Comparison of ENCODE assay signal across 16 cellular contexts in the genomic region with DNA sequence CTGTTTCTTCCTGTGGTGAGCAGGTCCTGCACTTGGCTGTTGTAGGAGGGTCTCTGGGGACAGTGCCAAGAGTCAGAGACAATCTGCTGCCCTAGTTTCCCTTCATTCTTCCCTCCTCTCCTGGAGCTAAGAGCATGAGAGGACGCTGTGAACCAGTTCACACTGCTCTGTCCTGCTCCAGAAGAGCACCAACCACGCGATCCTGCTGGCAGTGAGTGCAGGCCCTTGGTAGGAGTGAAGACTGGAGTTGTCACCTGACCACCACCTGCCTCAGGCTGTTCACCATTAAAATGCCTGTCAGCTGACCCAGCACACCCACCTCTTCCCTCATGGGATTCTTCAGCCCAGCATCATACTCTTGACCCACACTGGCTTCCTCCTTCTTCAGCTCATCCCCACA. TPM values are rescaled to one million over a fixed set of nuclear protein-coding genes. Genes with fewer than 3 reads are reported as not detected.
A peak's percentile ranks its signal among the peaks of the same experiment; 100 is the strongest.
DNase-seq lines count a peak whose midpoint lies in the region; TF ChIP-seq lines count a peak whose summit lies in the region.
"Had no signal": no experiment of that assay in that cellular context is flagged by ENCODE, and none has a peak within 500 bp of the region (broad histone marks: within the 10 kb centered on the region; RNA-seq: fewer than 3 reads in every experiment).

No MANE protein-coding gene starts in this region.

- peaks cover 0 to 27% (median 19%) of the 10 kb centered on the region in 11 experiments; a peak in 19 of 22 replicates for H3K27me3 ChIP-seq in BLaER1 treated with 17β-estradiol and CSF1 and Interleukin-3, amounts not matched to agents 10 nM and 100 nM
- H3K27me3 ChIP-seq in neutrophil: no peaks in the 10 kb centered on the region
- H3K27me3 ChIP-seq: Peyer's patch had no signal

- H4K20me1 ChIP-seq in BLaER1 treated with 17β-estradiol and CSF1 and Interleukin-3, amounts not matched to agents 10 nM and 100 nM: peaks cover 0 to 56% (median 5%) of the 10 kb centered on the region in 11 experiments; a peak in 10 of 22 replicates

- DNase-seq in dermis microvascular lymphatic vessel endothelial cell (ENCODE audit: low read depth in 2 of 2) (peak; percentile 65 to 79), GM19238 (ENCODE audit: insufficient read length, low spot score) (no peak), nephron progenitor cell (no peak)
- no peak for DNase-seq in activated naive CD4-positive, alpha-beta T cell treated with Interleukin-2 at 50 U/mL for 16 hours
- DNase-seq: ACHN, NCI-H1417 treated with DMSO at 0.1 percent for 48 hours, NCI-H2029 treated with DMSO at 0.1 percent for 48 hours, NCI-H524, Peyer's patch, Right ventricle myocardium superior had no signal

- peaks cover 7% of the 10 kb centered on the region for H3K4me1 Mint-ChIP-seq in nephron progenitor cell

- H3K27ac Mint-ChIP-seq in nephron progenitor cell: no peak overlapping the region
- H3K27ac Mint-ChIP-seq: B cell had no signal

- peaks cover 8 to 49% (median 25%) of the 10 kb centered on the region in 11 experiments; a peak in 19 of 22 replicates for H3K36me3 ChIP-seq in BLaER1 treated with 17β-estradiol and CSF1 and Interleukin-3, amounts not matched to agents 10 nM and 100 nM
- H3K36me3 ChIP-seq in HEK293 (ENCODE audit: control insufficient read depth in 2 of 2, insufficient read depth in 1 of 2, low read length in 2 of 2): peaks cover 0 to 4% of the 10 kb centered on the region in 2 experiments; a peak in 1 of 3 replicates
- peaks cover 34% of the 10 kb centered on the region for H3K36me3 ChIP-seq in neutrophil
- H3K36me3 ChIP-seq: HAP-1, Peyer's patch had no signal

- TF ChIP-seq CTCF in HEK293 (tag by site-specific recombination; IDR thresholded peaks at IDR 0.05): no peak
- no peak for TF ChIP-seq CTCF in neutrophil (IDR thresholded peaks at IDR 0.05)
- no peak for TF ChIP-seq CTCF in nephron progenitor cell (IDR thresholded peaks at IDR 0.05)

- POLR2A ChIA-PET in HEK293 (lab: Yijun Ruan, JAX): no interaction called here

- H3K27ac ChIP-seq in BLaER1 treated with 17β-estradiol and CSF1 and Interleukin-3, amounts not matched to agents 10 nM and 100 nM: peak overlapping the region in 5 of 11 experiments; percentile 33 to 84 (median 64); a peak in 8 of 22 replicates
- H3K27ac ChIP-seq in HEK293 (ENCODE audit: extremely low read depth, low read depth, low read length): no peak overlapping the region
- peak overlapping the region; percentile 97 for H3K27ac ChIP-seq in neutrophil
- H3K27ac ChIP-seq: Peyer's patch had no signal

- peaks cover 28 to 45% (median 42%) of the 10 kb centered on the region in 10 experiments for H3K4me1 ChIP-seq in BLaER1 treated with 17β-estradiol and CSF1 and Interleukin-3, amounts not matched to agents 10 nM and 100 nM
- H3K4me1 ChIP-seq in HEK293 (ENCODE audit: control insufficient read depth, insufficient read depth, low read length) (no peaks in the 10 kb centered on the region; the same call in 1 of the 2 replicates), neutrophil (ENCODE audit: control insufficient read depth in 1 of 2, insufficient read depth in 1 of 2, low read depth in 1 of 2, low read length in 1 of 2) (peaks cover 24 to 27% of the 10 kb centered on the region in 2 experiments)

- no peak overlapping the region for H3K4me3 ChIP-seq in BLaER1 treated with 17β-estradiol and CSF1 and Interleukin-3, amounts not matched to agents 10 nM and 100 nM
- H3K4me3 ChIP-seq in HEK293 (ENCODE audit: low read depth, low read length): no peak overlapping the region
- H3K4me3 ChIP-seq in neutrophil (ENCODE audit: low read depth in 1 of 2, low read length in 1 of 2): no peak overlapping the region
- H3K4me3 ChIP-seq: HAP-1, Peyer's patch had no signal

- peak overlapping the region in 2 of 11 experiments; percentile 2 to 9; a peak in 3 of 22 replicates for H3K9ac ChIP-seq in BLaER1 treated with 17β-estradiol and CSF1 and Interleukin-3, amounts not matched to agents 10 nM and 100 nM

- peaks cover 9% of the 10 kb centered on the region for H3K36me3 Mint-ChIP-seq in nephron progenitor cell (ENCODE audit: low read depth)

- H3K27me3 Mint-ChIP-seq in nephron progenitor cell (ENCODE audit: low read depth, poor library complexity): peaks cover 60% of the 10 kb centered on the region

- peaks cover 7% of the 10 kb centered on the region for H3K9me3 Mint-ChIP-seq in nephron progenitor cell

- no peaks in the 10 kb centered on the region for H3K9me3 ChIP-seq in BLaER1 treated with 17β-estradiol and CSF1 and Interleukin-3, amounts not matched to agents 10 nM and 100 nM (replicated peaks in 1 of 11)
- H3K9me3 ChIP-seq in HEK293 (ENCODE audit: control insufficient read depth, insufficient read depth, low read depth, low read length): no peaks in the 10 kb centered on the region
- no peaks in the 10 kb centered on the region for H3K9me3 ChIP-seq in neutrophil
- H3K9me3 ChIP-seq: HAP-1, Peyer's patch had no signal

- peak overlapping the region; percentile 50 to 100 (median 98); a peak in 21 of 22 replicates for H3K4me2 ChIP-seq in BLaER1 treated with 17β-estradiol and CSF1 and Interleukin-3, amounts not matched to agents 10 nM and 100 nM

- CTCF ChIA-PET in HEK293 (lab: Yijun Ruan, JAX): no interaction called here

- no peak overlapping the region for H3K4me3 Mint-ChIP-seq in nephron progenitor cell

TF ChIP-seq in HEK293, 187 proteins besides CTCF, POLR2A, EP300 and RAD21:
- TF ChIP-seq, protein P1, sequence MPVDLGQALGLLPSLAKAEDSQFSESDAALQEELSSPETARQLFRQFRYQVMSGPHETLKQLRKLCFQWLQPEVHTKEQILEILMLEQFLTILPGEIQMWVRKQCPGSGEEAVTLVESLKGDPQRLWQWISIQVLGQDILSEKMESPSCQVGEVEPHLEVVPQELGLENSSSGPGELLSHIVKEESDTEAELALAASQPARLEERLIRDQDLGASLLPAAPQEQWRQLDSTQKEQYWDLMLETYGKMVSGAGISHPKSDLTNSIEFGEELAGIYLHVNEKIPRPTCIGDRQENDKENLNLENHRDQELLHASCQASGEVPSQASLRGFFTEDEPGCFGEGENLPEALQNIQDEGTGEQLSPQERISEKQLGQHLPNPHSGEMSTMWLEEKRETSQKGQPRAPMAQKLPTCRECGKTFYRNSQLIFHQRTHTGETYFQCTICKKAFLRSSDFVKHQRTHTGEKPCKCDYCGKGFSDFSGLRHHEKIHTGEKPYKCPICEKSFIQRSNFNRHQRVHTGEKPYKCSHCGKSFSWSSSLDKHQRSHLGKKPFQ (tag by site-specific recombination; IDR thresholded peaks at IDR 0.05): no peak
- TF ChIP-seq ZFHX2 (tag by site-specific recombination; conservative IDR thresholded peaks at IDR 0.05): 0 out of 2 replicates have a peak, but pooled peaks have one; percentile 31

RNA-seq across cellular contexts. Expression of gene TM6SF1, which starts 2.9 kb away (rescaled TPM):
- 25.3 and 34.4 TPM in 2 replicates for total RNA-seq in dermis microvascular lymphatic vessel endothelial cell
- total RNA-seq: LHCN-M2 had no signal

RNA-seq across cellular contexts. Expression of gene BTBD1, which starts 43.3 kb away (rescaled TPM):
- total RNA-seq in dermis microvascular lymphatic vessel endothelial cell: 94.2 and 100 TPM in 2 replicates

Comparison
In these comparisons a context has a peak if more than half of its experiments do, and no peak if none do; other contexts are left out.
1. DNase-seq: peak in dermis microvascular lymphatic vessel endothelial cell (2 of 2); none in GM19238 (single experiment), nephron progenitor cell (single experiment) and activated naive CD4-positive, alpha-beta T cell treated with Interleukin-2 at 50 U/mL for 16 hours (single experiment).